11 cellular contexts compared by ENCODE assay signal in the genomic region with DNA sequence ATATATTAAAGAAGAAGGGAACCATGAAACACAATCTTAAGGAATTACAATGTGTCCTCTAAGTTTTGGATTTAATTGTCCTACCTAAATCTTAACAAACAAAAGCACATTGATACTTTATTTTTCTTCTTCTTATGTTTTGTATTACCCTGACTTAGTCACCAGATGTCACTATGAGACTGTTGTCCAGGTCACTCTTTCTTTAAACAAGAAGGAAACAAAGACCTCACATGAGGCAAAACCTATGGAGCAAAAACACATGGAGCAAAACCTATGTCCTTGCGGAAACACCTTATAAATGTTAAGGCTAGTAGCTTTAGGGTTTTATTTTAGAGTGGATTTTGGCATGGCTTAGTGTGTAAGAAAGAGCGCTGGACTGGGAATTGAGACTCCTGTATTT. TPM values are rescaled to one million over a fixed set of nuclear protein-coding genes. Genes with fewer than 3 reads are reported as not detected.
A peak's percentile ranks its signal among the peaks of the same experiment; 100 is the strongest.
DNase-seq lines count a peak whose midpoint lies in the region; ATAC-seq, FAIRE-seq and TF ChIP-seq lines count a peak whose summit lies in the region.
"Not testable (repeated sequence)": the region's sequence is repeated elsewhere in the genome, so short reads cannot be mapped to it uniquely, and the experiment has no call there.
"Had no signal": no experiment of that assay in that cellular context is flagged by ENCODE, and none has a peak within 500 bp of the region (broad histone marks: within the 10 kb centered on the region; RNA-seq: fewer than 3 reads in every experiment).

No MANE protein-coding gene starts in this region.

- H3K9me2 ChIP-seq in Loucy (replicated peaks; ENCODE audit: low read depth, low read length) = not testable (repeated sequence)

- H3K36me3 ChIP-seq in Loucy (ENCODE audit: insufficient read depth, low read length); breast epithelium: not testable (repeated sequence)

- not testable (repeated sequence) for H3K4me1 ChIP-seq in Loucy (ENCODE audit: insufficient read depth, low read length, poor library complexity, severe bottlenecking); breast epithelium

- peaks cover 41% of the 10 kb centered on the region for H3K9me3 Mint-ChIP-seq in nephron progenitor cell

- ATAC-seq in Right ventricle myocardium superior (ENCODE audit: poor library complexity) = peak; percentile 73

- H4K20me1 ChIP-seq in Loucy (ENCODE audit: insufficient read depth, low read length, poor library complexity, severe bottlenecking) = not testable (repeated sequence)

- H3K4me1 Mint-ChIP-seq in nephron progenitor cell = not testable (repeated sequence)

- not testable (repeated sequence) for H3K79me2 ChIP-seq in Loucy (ENCODE audit: insufficient read depth, low read length)

- H3K27me3 ChIP-seq in Loucy (ENCODE audit: insufficient read depth, low read length, poor library complexity, severe bottlenecking); breast epithelium: not testable (repeated sequence)

- not testable (repeated sequence) for H3K4me3 ChIP-seq in Loucy (ENCODE audit: low read length, poor library complexity, severe bottlenecking); breast epithelium

- TF ChIP-seq CTCF in D721Med (IDR thresholded peaks at IDR 0.05; ENCODE audit: insufficient read depth, missing control alignments) (peak; percentile 44), Loucy (conservative IDR thresholded peaks at IDR 0.05; ENCODE audit: low read length) (peak; percentile 37; the same call in 1 of the 2 replicates), breast epithelium (IDR thresholded peaks at IDR 0.05) (peak in 2 of 3 donors; percentile 27 to 53), nephron progenitor cell (IDR thresholded peaks at IDR 0.05) (peak; percentile 22)

- not testable (repeated sequence) for H2AFZ ChIP-seq in Loucy (ENCODE audit: low read length)

- not testable (repeated sequence) for H3K9me3 ChIP-seq in Loucy (ENCODE audit: insufficient read depth, low read depth, low read length); breast epithelium

- not testable (repeated sequence) for H3K4me3 Mint-ChIP-seq in nephron progenitor cell

- H3K36me3 Mint-ChIP-seq in nephron progenitor cell (ENCODE audit: low read depth) = not testable (repeated sequence)

- not testable (repeated sequence) for H3K27ac Mint-ChIP-seq in nephron progenitor cell

- not testable (repeated sequence) for H3K27me3 Mint-ChIP-seq in nephron progenitor cell (ENCODE audit: low read depth, poor library complexity)

- H3K9ac ChIP-seq in Loucy (ENCODE audit: low read depth, low read length, poor library complexity, severe bottlenecking) = not testable (repeated sequence)

- not testable (repeated sequence) for TF ChIP-seq POLR2A in breast epithelium (IDR thresholded peaks at IDR 0.05)

- H3K27ac ChIP-seq in breast epithelium = not testable (repeated sequence)

- peak; percentile 91 for FAIRE-seq in D721Med (lab: Jason Lieb, UNC)

- not testable (repeated sequence) for DNase-seq in D721Med (ENCODE audit: insufficient read length, low spot score); breast epithelium (ENCODE audit: low spot score in 2 of 2); Right ventricle myocardium superior; nephron progenitor cell
- DNase-seq in RKO (ENCODE audit: low spot score) (peak; percentile 20), left kidney (ENCODE audit: low read depth, low spot score) (peak; percentile 23), superior temporal gyrus (ENCODE audit: extremely low spot score) (peak; percentile 55)

- H3K4me2 ChIP-seq in Loucy (ENCODE audit: low read depth, low read length, poor library complexity, severe bottlenecking) = not testable (repeated sequence)

- intact Hi-C loops in breast epithelium (cut with DNase I; ENCODE audit: low total_unique reads); Right ventricle myocardium superior (cut with DNase I): not testable (repeated sequence)

- not testable (repeated sequence) for H3F3A ChIP-seq in Loucy (ENCODE audit: low read depth)

RNA-seq across cellular contexts. Expression of a gene that starts 20.7 kb away (rescaled TPM):
- total RNA-seq in breast epithelium (1 to 10 TPM in 2 of 3 donors, under 1 TPM in 1; 0.16 to 8.2 (median 7.8) TPM), Right ventricle myocardium superior (0.27 TPM)
- total RNA-seq: GM23248, Peyer's patch, WTC11 had no signal
